In genomic region chr19:54448774-54449700, GRCh38 we compare ENCODE assay signal across 8 cellular contexts. TPM values are rescaled to one million over a fixed set of nuclear protein-coding genes. Genes with fewer than 3 reads are reported as not detected.
A peak's percentile ranks its signal among the peaks of the same experiment; 100 is the strongest.
DNase-seq lines count a peak whose midpoint lies in the region; ATAC-seq and TF ChIP-seq lines count a peak whose summit lies in the region.

Gene LENG8 (plus strand): TSS chr19:54449199. CDS start chr19:54451345, 2,146 bp downstream.

- H3K27me3 ChIP-seq in liver (ENCODE audit: control insufficient read depth in 4 of 4, insufficient read depth in 4 of 4, low read length in 3 of 4) = no peaks in the 10 kb centered on the region

- peak within 1 kb of the TSS; percentile 77 to 99 (median 92) for H3K4me3 ChIP-seq in liver (ENCODE audit: low read depth in 1 of 3, low read length in 3 of 3)

- TF ChIP-seq RAD21 in liver (IDR thresholded peaks at IDR 0.05) = no peak

- H3K4me1 ChIP-seq in liver (ENCODE audit: control insufficient read depth in 4 of 4, insufficient read depth in 4 of 4, low read length in 3 of 4) = peaks cover 3 to 30% (median 25%) of the 10 kb centered on the region in 4 donors

- WGBS in liver = under 1% methylated on average over 96 of the region's 96 CpGs

- ATAC-seq in GM19372 (IDR thresholded peaks at IDR 0.05; ENCODE audit: low read depth, unreplicated experiment) (peak; percentile 83), HG03558 (IDR thresholded peaks at IDR 0.05; ENCODE audit: extremely low read depth, unreplicated experiment) (peak; percentile 56)

- H3K9ac ChIP-seq in liver (ENCODE audit: low read depth in 1 of 2, low read length in 2 of 2) = peak within 1 kb of the TSS; percentile 94 to 98

- H3K27ac ChIP-seq in liver (ENCODE audit: low read depth in 1 of 2, low read length in 2 of 2) = peak within 1 kb of the TSS; percentile 93 to 99

- H3K9me3 ChIP-seq in liver (ENCODE audit: control insufficient read depth in 4 of 4, low read length in 3 of 4) = no peaks in the 10 kb centered on the region

- TF ChIP-seq CTCF in liver (IDR thresholded peaks at IDR 0.05; ENCODE audit: low read depth, low read length, missing input control) = no peak

- peaks cover 7 to 24% (median 22%) of the 10 kb centered on the region in 4 donors for H3K36me3 ChIP-seq in liver (ENCODE audit: control insufficient read depth in 4 of 4, insufficient read depth in 3 of 4, low read depth in 1 of 4, low read length in 3 of 4)

- DNase-seq in C1 segment of cervical spinal cord (lab: John Stamatoyannopoulos, UW) = peak; percentile 76 to 98 (median 96)
- peak; percentile 94 for DNase-seq in NCI-H748 treated with DMSO at 0.1 percent for 48 hours (lab: John Stamatoyannopoulos, UW)
- DNase-seq in activated CD4-positive, alpha-beta T cell treated with anti-CD3 and anti-CD28 coated beads, Interleukin-2, amount 50 U/mL, for 24 hours (ENCODE audit: low read depth in 1 of 2, low spot score in 1 of 2) = peak; percentile 96 to 97
- DNase-seq in dermis blood vessel endothelial cell = peak; percentile 100
- peak; percentile 97 for DNase-seq in stimulated activated CD4-positive, alpha-beta T cell treated with anti-CD3 and anti-CD28 coated beads, Interleukin-4, amount 100 ng/mL, for 24 hours

TF ChIP-seq in liver, 16 proteins besides CTCF, POLR2A, EP300 and RAD21:
- TF ChIP-seq FOXA1 (IDR thresholded peaks at IDR 0.05) (no peak), FOXA2 (IDR thresholded peaks at IDR 0.05) (no peak), GABPA (IDR thresholded peaks at IDR 0.05 in 1 of 2, conservative IDR thresholded peaks at IDR 0.05 in 1 of 2) (peak; percentile 73 to 89), YY1 (IDR thresholded peaks at IDR 0.05) (peak; percentile 87), SP1 (IDR thresholded peaks at IDR 0.05) (peak; percentile 80), HNF4G (IDR thresholded peaks at IDR 0.05) (no peak), JUND (IDR thresholded peaks at IDR 0.05) (no peak), TAF1 (conservative IDR thresholded peaks at IDR 0.05) (no peak), NR2F2 (IDR thresholded peaks at IDR 0.05) (peak; percentile 39), EGR1 (IDR thresholded peaks at IDR 0.05; ENCODE audit: low read depth in 2 of 2) (peak; percentile 98 to 99), ATF3 (IDR thresholded peaks at IDR 0.05) (no peak), HNF4A (conservative IDR thresholded peaks at IDR 0.05) (no peak), MAX (IDR thresholded peaks at IDR 0.05) (no peak), ZBTB33 (IDR thresholded peaks at IDR 0.05) (no peak), REST (IDR thresholded peaks at IDR 0.05) (peak; percentile 81), RXRA (IDR thresholded peaks at IDR 0.05) (peak; percentile 42 to 56)

RNA-seq across cellular contexts. Expression of gene LENG8, which starts in this region (rescaled TPM):
- total RNA-seq in dermis blood vessel endothelial cell (40.7 and 41.0 TPM in 2 replicates), liver (10 to 100 TPM; 16.0 to 46.7 TPM)
- polyA plus RNA-seq in liver = 10 to 100 TPM in 1 of 2 donors, 1 to 10 TPM in 1; 6.9 to 21.4 TPM

Comparison
In these comparisons a context has a peak if more than half of its experiments do, and no peak if none do; other contexts are left out.
1. Peak in every context shown above with its lines: DNase-seq, ATAC-seq, H3K4me3 ChIP-seq and H3K27ac ChIP-seq.